Comparison of ENCODE assay signal across 1 cellular context in genomic region chr5:174720612-174721521, GRCh38.
TF ChIP-seq lines count a peak whose summit lies in the region.

No MANE protein-coding gene starts in this region.

TF ChIP-seq in SK-N-SH, 30 proteins besides CTCF, POLR2A, EP300 and RAD21 (continued from another document):
- TF ChIP-seq REST (IDR thresholded peaks at IDR 0.05; ENCODE audit: low read depth, low read length) (no peak), JUND (IDR thresholded peaks at IDR 0.05) (no peak), MAX (IDR thresholded peaks at IDR 0.05; ENCODE audit: low read depth) (no peak), NFIC (IDR thresholded peaks at IDR 0.05; ENCODE audit: borderline replicate concordance) (no peak), YY1 (IDR thresholded peaks at IDR 0.05; ENCODE audit: low read depth) (no peak), RFX5 (IDR thresholded peaks at IDR 0.05; ENCODE audit: low read length) (no peak)
